9 cellular contexts compared by ENCODE assay signal in the genomic region with DNA sequence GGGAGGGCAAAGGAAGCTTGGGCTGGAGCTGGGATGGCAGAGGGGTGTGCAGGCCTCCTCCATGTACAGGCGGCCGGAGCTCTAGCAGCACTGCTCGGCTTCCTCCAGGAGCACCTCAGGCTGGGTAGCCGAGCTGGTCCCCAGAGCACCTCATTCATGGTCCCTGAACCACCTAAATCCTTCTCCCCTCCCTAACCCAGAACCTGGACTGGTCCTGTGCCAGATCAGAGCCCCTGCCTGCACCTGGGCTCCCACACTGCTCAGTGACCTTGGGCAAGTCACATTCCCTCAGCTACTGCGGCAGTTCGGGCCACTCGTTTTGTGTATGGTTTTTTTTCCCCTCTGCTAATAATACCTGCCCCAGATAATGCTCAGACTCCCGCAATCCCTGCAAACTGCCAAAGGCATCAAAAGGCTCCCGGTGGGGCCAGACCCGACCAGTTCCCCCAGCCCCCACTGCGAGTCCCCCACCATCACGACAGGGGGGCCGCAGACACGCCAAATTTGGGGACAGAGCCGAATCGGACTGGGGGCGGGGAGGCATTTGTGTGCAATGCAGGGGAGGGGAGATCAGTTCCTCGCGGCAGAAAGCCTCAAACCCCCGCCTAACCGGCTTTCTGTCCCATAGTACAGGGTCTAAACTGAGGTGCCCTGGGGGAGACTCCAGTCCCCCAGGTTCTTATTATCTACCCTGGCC. TPM values are rescaled to one million over a fixed set of nuclear protein-coding genes. Genes with fewer than 3 reads are reported as not detected.
DNase-seq lines count a peak whose midpoint lies in the region; ATAC-seq and TF ChIP-seq lines count a peak whose summit lies in the region.
"Had no signal": no experiment of that assay in that cellular context is flagged by ENCODE, and none has a peak within 500 bp of the region (broad histone marks: within the 10 kb centered on the region; RNA-seq: fewer than 3 reads in every experiment).

No MANE protein-coding gene starts in this region.

- H3K27me3 ChIP-seq in foreskin keratinocyte (no peaks in the 10 kb centered on the region), smooth muscle cell (ENCODE audit: low read depth) (no peaks in the 10 kb centered on the region)

- peaks cover 55% of the 10 kb centered on the region for H4K20me1 ChIP-seq in smooth muscle cell (ENCODE audit: low read depth)

- peaks cover 18% of the 10 kb centered on the region for H3K4me1 ChIP-seq in foreskin keratinocyte
- H3K4me1 ChIP-seq in smooth muscle cell (ENCODE audit: low read depth), result peaks cover 23% of the 10 kb centered on the region

- peak; percentile 18 for DNase-seq in DMS53 (lab: John Stamatoyannopoulos, UW)
- no peak for DNase-seq in DMS53 treated with DMSO at 0.1 percent for 48 hours (lab: John Stamatoyannopoulos, UW; ENCODE audit: unreplicated experiment)
- DNase-seq in foreskin keratinocyte, result no peak
- DNase-seq in smooth muscle cell (lab: John Stamatoyannopoulos, UW; ENCODE audit: unreplicated experiment), result no peak
- DNase-seq in T1000 (lab: John Stamatoyannopoulos, UW), result no peak

- 18% methylated on average over 19 of the region's 21 CpGs for WGBS in smooth muscle cell (ENCODE audit: low lambda C conversion rate)

- peaks cover 4% of the 10 kb centered on the region for H3F3A ChIP-seq in smooth muscle cell (ENCODE audit: low read depth)

- H3K27ac ChIP-seq in VCaP (peak overlapping the region; percentile 72; the same call in 1 of the 2 replicates), foreskin keratinocyte (peak overlapping the region; percentile 72), smooth muscle cell (ENCODE audit: low read depth) (no peak overlapping the region)
- H3K27ac ChIP-seq: 22Rv1 had no signal

- TF ChIP-seq CTCF in VCaP (conservative IDR thresholded peaks at IDR 0.05) (no peak), foreskin keratinocyte (conservative IDR thresholded peaks at IDR 0.05) (no peak), smooth muscle cell (IDR thresholded peaks at IDR 0.05; ENCODE audit: borderline replicate concordance, insufficient read depth, poor library complexity, severe bottlenecking) (no peak)

- H3K9me3 ChIP-seq in smooth muscle cell (replicated peaks; ENCODE audit: low read depth), result no peaks in the 10 kb centered on the region

- H3K9ac ChIP-seq in smooth muscle cell (ENCODE audit: low read depth), result peak overlapping the region; percentile 88

- H3K36me3 ChIP-seq in smooth muscle cell (ENCODE audit: low read depth), result no peaks in the 10 kb centered on the region

- no peak for ATAC-seq in foreskin keratinocyte
- ATAC-seq in GM18870 (IDR thresholded peaks at IDR 0.05; ENCODE audit: unreplicated experiment), result no peak
- no peak for ATAC-seq in HG02981 (IDR thresholded peaks at IDR 0.05; ENCODE audit: unreplicated experiment)

- peak overlapping the region; percentile 100 for H3K4me3 ChIP-seq in smooth muscle cell

- peak overlapping the region; percentile 99 for H3K4me2 ChIP-seq in smooth muscle cell

- no peak overlapping the region for H2AFZ ChIP-seq in smooth muscle cell (ENCODE audit: low read depth)

- peaks cover 68% of the 10 kb centered on the region for H3K79me2 ChIP-seq in smooth muscle cell (ENCODE audit: low read depth)

RNA-seq across cellular contexts. Expression of a gene that starts 1.3 kb away (rescaled TPM):
- total RNA-seq in foreskin keratinocyte, result 19.8 and 45.0 TPM in 2 replicates
- polyA plus RNA-seq in foreskin keratinocyte, result 14.5 and 32.3 TPM in 2 replicates
- 33.7 and 44.5 TPM in 2 replicates for total RNA-seq in smooth muscle cell
- polyA plus RNA-seq in smooth muscle cell, result 9.3 and 14.9 TPM in 2 replicates

RNA-seq across cellular contexts. Expression of a gene that starts 28.5 kb away (rescaled TPM):
- total RNA-seq in foreskin keratinocyte (55.1 and 59.7 TPM in 2 replicates), smooth muscle cell (54.5 and 60.6 TPM in 2 replicates)
- polyA plus RNA-seq in foreskin keratinocyte (73.0 and 77.4 TPM in 2 replicates), smooth muscle cell (64.4 and 64.8 TPM in 2 replicates)
